ENCODE assay signal across 9 cellular contexts in genomic region chr20:10565191-10565921, GRCh38.
DNase-seq lines count a peak whose midpoint lies in the region; ATAC-seq, FAIRE-seq and TF ChIP-seq lines count a peak whose summit lies in the region.
"Had no signal": no experiment of that assay in that cellular context is flagged by ENCODE, and none has a peak within 500 bp of the region (broad histone marks: within the 10 kb centered on the region; RNA-seq: fewer than 3 reads in every experiment).

No MANE protein-coding gene starts in this region.

- H3K56ac ChIP-seq in H9 (ENCODE audit: insufficient read length, low read depth, low read length): no peak overlapping the region

- peak; percentile 61 for FAIRE-seq in keratinocyte (lab: Jason Lieb, UNC)

- H2AK5ac ChIP-seq in H9 (ENCODE audit: insufficient read length, low read length): no peak overlapping the region

- H3K27me3 ChIP-seq in H9 (ENCODE audit: insufficient read depth, low read length) (no peaks in the 10 kb centered on the region), brain microvascular endothelial cell (replicated peaks) (no peaks in the 10 kb centered on the region), keratinocyte (ENCODE audit: control insufficient read depth, extremely low read depth, insufficient read depth, low read length) (no peaks in the 10 kb centered on the region)

- no peak overlapping the region for H3K4me3 Mint-ChIP-seq in H9
- no peak overlapping the region for H3K4me3 Mint-ChIP-seq in stimulated activated naive B cell treated with anti-CD40 and anti-IgM and Interleukin-4, amounts not matched to agents 10 μg/mL and 1 μg/mL and 100 μg/mL, for 72 hours
- no peak overlapping the region for H3K4me3 Mint-ChIP-seq in naive thymus-derived CD8-positive, alpha-beta T cell

- peaks cover 17 to 18% of the 10 kb centered on the region in 2 experiments for H3K4me1 Mint-ChIP-seq in H9
- H3K4me1 Mint-ChIP-seq in stimulated activated naive B cell treated with anti-CD40 and anti-IgM and Interleukin-4, amounts not matched to agents 10 μg/mL and 1 μg/mL and 100 μg/mL, for 72 hours: peaks cover 0 to 3% of the 10 kb centered on the region in 2 donors
- H3K4me1 Mint-ChIP-seq in naive thymus-derived CD8-positive, alpha-beta T cell: peaks cover 6 to 31% (median 20%) of the 10 kb centered on the region in 4 donors

- H4K8ac ChIP-seq in H9 (replicated peaks; ENCODE audit: insufficient read length, low read depth, low read length): no peak overlapping the region

- no peak overlapping the region for H3K23ac ChIP-seq in H9 (ENCODE audit: insufficient read length, low read depth, low read length)

- H3K9me3 ChIP-seq in H9 (ENCODE audit: control insufficient read depth, low read depth, low read length): no peaks in the 10 kb centered on the region
- no peaks in the 10 kb centered on the region for H3K9me3 ChIP-seq in keratinocyte (ENCODE audit: control insufficient read depth, low read depth, low read length)

- no peak overlapping the region for H3T11ph ChIP-seq in H9 (ENCODE audit: low read length)

- no peaks in the 10 kb centered on the region for H3K79me2 ChIP-seq in H9 (ENCODE audit: insufficient read depth, low read length)
- no peaks in the 10 kb centered on the region for H3K79me2 ChIP-seq in keratinocyte (ENCODE audit: control insufficient read depth, insufficient read depth, low read length)

- H3K23me2 ChIP-seq in H9 (ENCODE audit: insufficient read length, low read depth, low read length, poor library complexity, severe bottlenecking): no peaks in the 10 kb centered on the region

- peak overlapping the region in 2 of 3 experiments; percentile 7 to 28; a peak in 3 of 7 replicates for H3K27ac Mint-ChIP-seq in H9
- peak overlapping the region; percentile 59 for H3K27ac Mint-ChIP-seq in stimulated activated naive B cell treated with anti-CD40 and anti-IgM and Interleukin-4, amounts not matched to agents 10 μg/mL and 1 μg/mL and 100 μg/mL, for 72 hours
- H3K27ac Mint-ChIP-seq in naive thymus-derived CD8-positive, alpha-beta T cell: no peak overlapping the region

- no peaks in the 10 kb centered on the region for H3K79me1 ChIP-seq in H9 (ENCODE audit: insufficient read depth, low read depth, low read length, poor library complexity, severe bottlenecking)

- H3K4me2 ChIP-seq in H9 (ENCODE audit: insufficient read depth, insufficient read length, low read length) (no peak overlapping the region), keratinocyte (ENCODE audit: control insufficient read depth, extremely low read depth, insufficient read depth, low read depth, low read length) (no peak overlapping the region)

- no peaks in the 10 kb centered on the region for H3K36me3 ChIP-seq in brain microvascular endothelial cell (replicated peaks)
- peaks cover 0 to 9% of the 10 kb centered on the region in 2 experiments for H3K36me3 ChIP-seq in keratinocyte (ENCODE audit: control insufficient read depth in 2 of 2, extremely low read depth in 1 of 2, insufficient read depth in 2 of 2, low read length in 2 of 2)

- H4K91ac ChIP-seq in H9 (ENCODE audit: insufficient read length, low read depth, low read length): no peak overlapping the region

- H3K4me3 ChIP-seq in brain microvascular endothelial cell (ENCODE audit: low read depth, low read length) (no peak overlapping the region), keratinocyte (ENCODE audit: control insufficient read depth in 2 of 3, extremely low read depth in 1 of 3, insufficient read depth in 2 of 3, low read depth in 1 of 3, low read length in 3 of 3) (no peak overlapping the region)

- H3K14ac ChIP-seq in H9 (ENCODE audit: insufficient read depth, low read length): no peak overlapping the region

- peaks cover 0 to 4% of the 10 kb centered on the region in 2 experiments; a peak in 1 of 5 replicates for H3K9me3 Mint-ChIP-seq in H9
- H3K9me3 Mint-ChIP-seq in stimulated activated naive B cell treated with anti-CD40 and anti-IgM and Interleukin-4, amounts not matched to agents 10 μg/mL and 1 μg/mL and 100 μg/mL, for 72 hours: peaks cover 5 to 11% of the 10 kb centered on the region in 2 donors
- peaks cover 0 to 4% (median 0%) of the 10 kb centered on the region in 9 donors for H3K9me3 Mint-ChIP-seq in naive thymus-derived CD8-positive, alpha-beta T cell

- WGBS in H9 (ENCODE audit: extremely low coverage, insufficient read length, low lambda C conversion rate): no CpG with 5 or more reads among the region's 6 CpGs

- ATAC-seq in stimulated activated naive B cell treated with anti-CD40 and anti-IgM and Interleukin-4, amounts not matched to agents 10 μg/mL and 1 μg/mL and 100 μg/mL, for 72 hours (replicated peaks): no peak
- ATAC-seq in HG03460 (IDR thresholded peaks at IDR 0.05; ENCODE audit: unreplicated experiment): no peak
- no peak for ATAC-seq in naive thymus-derived CD8-positive, alpha-beta T cell
- ATAC-seq in HG03342 (IDR thresholded peaks at IDR 0.05; ENCODE audit: unreplicated experiment): no peak

- TF ChIP-seq CTCF in H9 (conservative IDR thresholded peaks at IDR 0.05) (no peak), brain microvascular endothelial cell (IDR thresholded peaks at IDR 0.05; ENCODE audit: low read depth, low read length, missing control alignments) (no peak), keratinocyte (optimal IDR thresholded peaks at IDR 0.05 in 1 of 3, IDR thresholded peaks at IDR 0.05 in 1 of 3, conservative IDR thresholded peaks at IDR 0.05 in 1 of 3; ENCODE audit: extremely low read depth in 1 of 3, insufficient read depth in 2 of 3, low read length in 3 of 3) (no peak)

- in situ Hi-C loops in brain microvascular endothelial cell (cut with HindIII; ENCODE audit: low pct_ligation_motif_present, low sequenced_read_pairs): no loop called here

- H2AFZ ChIP-seq in H9 (ENCODE audit: low read length): no peak overlapping the region
- no peak overlapping the region for H2AFZ ChIP-seq in keratinocyte (ENCODE audit: control insufficient read depth, low read length)

- POLR2A ChIA-PET in naive thymus-derived CD8-positive, alpha-beta T cell (lab: Charles Lee): no interaction called here

- no peaks in the 10 kb centered on the region for H3K9me1 ChIP-seq in keratinocyte (ENCODE audit: control insufficient read depth, extremely low read depth, insufficient read depth, low read length)

- H3K9ac ChIP-seq in H9 (ENCODE audit: extremely low read depth, insufficient read length, low read length) (no peak overlapping the region), keratinocyte (ENCODE audit: control insufficient read depth, extremely low read depth, insufficient read depth, low read length) (no peak overlapping the region)

- no peak overlapping the region for H4K5ac ChIP-seq in H9 (ENCODE audit: insufficient read length, low read depth, low read length)

- H3K27me3 Mint-ChIP-seq in H9 (ENCODE audit: low read depth): no peaks in the 10 kb centered on the region
- no peaks in the 10 kb centered on the region for H3K27me3 Mint-ChIP-seq in stimulated activated naive B cell treated with anti-CD40 and anti-IgM and Interleukin-4, amounts not matched to agents 10 μg/mL and 1 μg/mL and 100 μg/mL, for 72 hours
- H3K27me3 Mint-ChIP-seq in naive thymus-derived CD8-positive, alpha-beta T cell: no peaks in the 10 kb centered on the region

- H3K27ac ChIP-seq in H9 (ENCODE audit: insufficient read length, low read depth, low read length): no peak overlapping the region
- peak overlapping the region; percentile 40 for H3K27ac ChIP-seq in brain microvascular endothelial cell
- H3K27ac ChIP-seq in keratinocyte (ENCODE audit: control insufficient read depth, insufficient read depth, low read length): no peak overlapping the region
- H3K27ac ChIP-seq in caudate nucleus (ENCODE audit: low read depth, low read length): no peak overlapping the region

- H3K18ac ChIP-seq in H9 (ENCODE audit: insufficient read length, low read depth, low read length): no peak overlapping the region

- H3K4ac ChIP-seq in H9 (ENCODE audit: low read depth, low read length): no peak overlapping the region

- peaks cover 10 to 25% (median 16%) of the 10 kb centered on the region in 3 experiments for H3K36me3 Mint-ChIP-seq in H9 (ENCODE audit: insufficient read depth in 1 of 3, low read depth in 3 of 3)
- peaks cover 40 to 65% of the 10 kb centered on the region in 2 donors for H3K36me3 Mint-ChIP-seq in stimulated activated naive B cell treated with anti-CD40 and anti-IgM and Interleukin-4, amounts not matched to agents 10 μg/mL and 1 μg/mL and 100 μg/mL, for 72 hours
- peaks cover 30 to 63% (median 62%) of the 10 kb centered on the region in 3 donors for H3K36me3 Mint-ChIP-seq in naive thymus-derived CD8-positive, alpha-beta T cell

- no peak overlapping the region for H2BK5ac ChIP-seq in H9 (ENCODE audit: insufficient read length, low read length)

- dilution Hi-C loops in keratinocyte (cut with MboI; ENCODE audit: extremely low pct_ligation_motif_present, low sequenced_read_pairs): no loop called here

- no peak for DNase-seq in H9
- DNase-seq in brain microvascular endothelial cell: peak; percentile 66
- DNase-seq in keratinocyte (ENCODE audit: low read depth, low spot score): no peak
- no peak for DNase-seq in stimulated activated naive B cell treated with anti-CD40 and anti-IgM and Interleukin-4, amounts not matched to agents 10 μg/mL and 1 μg/mL and 100 μg/mL, for 72 hours
- DNase-seq in caudate nucleus (lab: John Stamatoyannopoulos, UW): no peak
- no peak for DNase-seq in naive thymus-derived CD8-positive, alpha-beta T cell
- DNase-seq: NCI-H526 treated with DMSO at 0.1 percent for 48 hours had no signal

- H3K4me1 ChIP-seq in H9 (ENCODE audit: insufficient read depth, low read length) (peaks cover 7% of the 10 kb centered on the region; the same call in 1 of the 2 replicates), keratinocyte (ENCODE audit: control insufficient read depth, extremely low read depth, insufficient read depth, low read length) (peaks cover 10% of the 10 kb centered on the region)

- H2BK20ac ChIP-seq in H9 (ENCODE audit: low read depth, low read length, poor library complexity, severe bottlenecking): no peak overlapping the region

- H2BK15ac ChIP-seq in H9 (ENCODE audit: low read depth, low read length): no peak overlapping the region

- H2BK120ac ChIP-seq in H9 (ENCODE audit: low read depth, low read length, poor library complexity, severe bottlenecking): no peak overlapping the region

- no peak overlapping the region for H2BK12ac ChIP-seq in H9 (ENCODE audit: insufficient read length, low read depth, low read length)

- H4K20me1 ChIP-seq in H9 (ENCODE audit: control insufficient read depth, insufficient read depth, insufficient read length) (no peaks in the 10 kb centered on the region), keratinocyte (ENCODE audit: control insufficient read depth, extremely low read depth, insufficient read depth, low read length) (no peaks in the 10 kb centered on the region)

Comparison
In these comparisons a context has a peak if more than half of its experiments do, and no peak if none do; other contexts are left out.
1. H3K27ac Mint-ChIP-seq: peak in H9 (2 of 3) and stimulated activated naive B cell treated with anti-CD40 and anti-IgM and Interleukin-4, amounts not matched to agents 10 μg/mL and 1 μg/mL and 100 μg/mL, for 72 hours (single experiment); none in naive thymus-derived CD8-positive, alpha-beta T cell (0 of 10).